Comparison of ENCODE assay signal across 17 cellular contexts in genomic region chr17:44499722-44500121, GRCh38. TPM values are rescaled to one million over a fixed set of nuclear protein-coding genes. Genes with fewer than 3 reads are reported as not detected.
DNase-seq lines count a peak whose midpoint lies in the region; ATAC-seq, FAIRE-seq and TF ChIP-seq lines count a peak whose summit lies in the region.
"Had no signal": no experiment of that assay in that cellular context is flagged by ENCODE, and none has a peak within 500 bp of the region (broad histone marks: within the 10 kb centered on the region; RNA-seq: fewer than 3 reads in every experiment).

No MANE protein-coding gene starts in this region.

- H3K9me3 ChIP-seq in Loucy (ENCODE audit: insufficient read depth, low read depth, low read length) (no peaks in the 10 kb centered on the region), endodermal cell (ENCODE audit: control insufficient read depth, low read length) (no peaks in the 10 kb centered on the region), parathyroid adenoma (ENCODE audit: control insufficient read depth, low read length) (no peaks in the 10 kb centered on the region), neuronal stem cell (replicated peaks in 1 of 2; ENCODE audit: control insufficient read depth in 2 of 2, insufficient read depth in 1 of 2, low read depth in 1 of 2, low read length in 2 of 2) (no peaks in the 10 kb centered on the region)
- H3K9me3 ChIP-seq: heart right ventricle, MG63 had no signal

- H3K27me3 ChIP-seq in Loucy (ENCODE audit: insufficient read depth, low read length, poor library complexity, severe bottlenecking) (no peaks in the 10 kb centered on the region), endodermal cell (ENCODE audit: control insufficient read depth, insufficient read depth, low read length, poor library complexity, severe bottlenecking) (no peaks in the 10 kb centered on the region), parathyroid adenoma (ENCODE audit: control insufficient read depth, insufficient read depth, low read length) (no peaks in the 10 kb centered on the region), neuronal stem cell (ENCODE audit: control insufficient read depth in 3 of 3, insufficient read depth in 3 of 3, low read depth in 1 of 3, low read length in 3 of 3) (no peaks in the 10 kb centered on the region)
- H3K27me3 ChIP-seq: heart right ventricle, MG63 had no signal

- H3K27ac ChIP-seq in endodermal cell (ENCODE audit: low read depth, low read length) (no peak overlapping the region), parathyroid adenoma (no peak overlapping the region), neuronal stem cell (replicated peaks; ENCODE audit: low read length) (no peak overlapping the region)
- H3K27ac ChIP-seq: heart right ventricle had no signal

- H3K23ac ChIP-seq in neuronal stem cell (ENCODE audit: low read depth, low read length, poor library complexity) = no peak overlapping the region

- no peaks in the 10 kb centered on the region for H3K36me3 Mint-ChIP-seq in endodermal cell (ENCODE audit: low read depth)

- peaks cover 2% of the 10 kb centered on the region for H3K79me1 ChIP-seq in neuronal stem cell (ENCODE audit: low read depth, low read length)

- no peaks in the 10 kb centered on the region for H3K9me3 Mint-ChIP-seq in endodermal cell
- H3K9me3 Mint-ChIP-seq: activated CD4-positive, alpha-beta T cell treated with anti-CD3 and anti-CD28 coated beads, Interleukin-2, amount 10 ng/mL, durations not matched to agents 24 days and 14 days; activated T-cell treated with anti-CD3 and anti-CD28 coated beads, Interleukin-2, amount 50 U/mL, for 4 hours had no signal

- no peak overlapping the region for H3K4me3 Mint-ChIP-seq in endodermal cell
- H3K4me3 Mint-ChIP-seq: activated CD4-positive, alpha-beta T cell treated with anti-CD3 and anti-CD28 coated beads, Interleukin-2, amount 10 ng/mL, durations not matched to agents 24 days and 14 days had no signal

- H3F3A ChIP-seq in Loucy (ENCODE audit: low read depth) = peaks cover 3% of the 10 kb centered on the region; the same call in 1 of the 2 replicates

- ATAC-seq in HG03460 (IDR thresholded peaks at IDR 0.05; ENCODE audit: unreplicated experiment) = no peak
- no peak for ATAC-seq in GM19455 (IDR thresholded peaks at IDR 0.05; ENCODE audit: unreplicated experiment)
- ATAC-seq: activated T-cell treated with anti-CD3 and anti-CD28 coated beads, Interleukin-2, amount 50 U/mL, for 4 hours; heart right ventricle had no signal

- WGBS in endodermal cell (ENCODE audit: insufficient coverage in 1 of 2, insufficient read length in 1 of 2), 2 experiments = 96 to 100% methylated on average over 1 of the region's 1 CpG
- WGBS in neuronal stem cell (ENCODE audit: extremely low coverage in 2 of 2, insufficient read length in 2 of 2, insufficient replicate concordance in 1 of 2), 2 donors = no CpG with 5 or more reads among the region's 1 CpG

- H4K91ac ChIP-seq in neuronal stem cell (ENCODE audit: low read depth, low read length, poor library complexity) = no peak overlapping the region

- H3K27ac Mint-ChIP-seq in endodermal cell = no peak overlapping the region
- H3K27ac Mint-ChIP-seq: activated CD4-positive, alpha-beta T cell treated with anti-CD3 and anti-CD28 coated beads, Interleukin-2, amount 10 ng/mL, durations not matched to agents 24 days and 14 days had no signal

- no peak overlapping the region for H3K4ac ChIP-seq in neuronal stem cell (ENCODE audit: low read length)

- peaks cover 11% of the 10 kb centered on the region for H3K4me1 Mint-ChIP-seq in endodermal cell

- H2AFZ ChIP-seq in Loucy (ENCODE audit: low read length) = no peak overlapping the region
- H2AFZ ChIP-seq in parathyroid adenoma = no peak overlapping the region
- H2AFZ ChIP-seq in neuronal stem cell (ENCODE audit: low read length) = no peak overlapping the region

- no peak overlapping the region for H2BK5ac ChIP-seq in neuronal stem cell (ENCODE audit: low read length)

- no peak overlapping the region for H2BK12ac ChIP-seq in neuronal stem cell (ENCODE audit: low read length)

- peak; percentile 27 for FAIRE-seq in G401.6 (lab: Jason Lieb, UNC)

- H3K27me3 Mint-ChIP-seq in endodermal cell (ENCODE audit: insufficient read depth) = no peaks in the 10 kb centered on the region
- H3K27me3 Mint-ChIP-seq: activated CD4-positive, alpha-beta T cell treated with anti-CD3 and anti-CD28 coated beads, Interleukin-2, amount 10 ng/mL, durations not matched to agents 24 days and 14 days had no signal

- H3K4me3 ChIP-seq in Loucy (ENCODE audit: low read length, poor library complexity, severe bottlenecking) (peak overlapping the region; percentile 96), endodermal cell (ENCODE audit: low read length) (peak overlapping the region; percentile 96), parathyroid adenoma (ENCODE audit: low read depth, low read length) (no peak overlapping the region), neuronal stem cell (ENCODE audit: low read length in 2 of 2) (no peak overlapping the region)
- H3K4me3 ChIP-seq: heart right ventricle, MG63 had no signal

- no peaks in the 10 kb centered on the region for H3K9me2 ChIP-seq in Loucy (replicated peaks; ENCODE audit: low read depth, low read length)

- H2BK15ac ChIP-seq in neuronal stem cell (ENCODE audit: low read length) = no peak overlapping the region

- peaks cover 45% of the 10 kb centered on the region for H3K4me1 ChIP-seq in Loucy (ENCODE audit: insufficient read depth, low read length, poor library complexity, severe bottlenecking)
- peaks cover 4% of the 10 kb centered on the region for H3K4me1 ChIP-seq in endodermal cell (ENCODE audit: control insufficient read depth, insufficient read depth, low read length)
- peaks cover 5% of the 10 kb centered on the region for H3K4me1 ChIP-seq in parathyroid adenoma
- H3K4me1 ChIP-seq in neuronal stem cell (ENCODE audit: control insufficient read depth in 2 of 2, insufficient read depth in 1 of 2, low read depth in 1 of 2, low read length in 2 of 2) = peaks cover 0 to 4% of the 10 kb centered on the region in 2 donors

- no peak overlapping the region for H3K14ac ChIP-seq in neuronal stem cell (ENCODE audit: low read length)

- no peak overlapping the region for H2BK120ac ChIP-seq in neuronal stem cell (ENCODE audit: low read depth, low read length)

- H3K79me2 ChIP-seq in Loucy (ENCODE audit: insufficient read depth, low read length) (peaks cover 84% of the 10 kb centered on the region), parathyroid adenoma (peaks cover 58% of the 10 kb centered on the region)

- TF ChIP-seq CTCF in Loucy (conservative IDR thresholded peaks at IDR 0.05; ENCODE audit: low read length) (no peak), endodermal cell (conservative IDR thresholded peaks at IDR 0.05) (no peak), parathyroid adenoma (IDR thresholded peaks at IDR 0.05) (no peak)

- no peak overlapping the region for H2AK5ac ChIP-seq in neuronal stem cell (ENCODE audit: low read depth, low read length)

- DNase-seq in endodermal cell = no peak
- DNase-seq in neuronal stem cell (ENCODE audit: low spot score) = no peak
- DNase-seq: activated CD4-positive, alpha-beta T cell treated with anti-CD3 and anti-CD28 coated beads, Interleukin-2, amount 10 ng/mL, durations not matched to agents 24 days and 14 days; activated T-cell treated with anti-CD3 and anti-CD28 coated beads, Interleukin-2, amount 50 U/mL, for 4 hours; amniotic stem cell; heart right ventricle; MG63; NCI-H2029; NCI-H748 treated with DMSO at 0.1 percent for 48 hours; RPMI8226; substantia nigra; T-helper 2 cell had no signal

- H3K36me3 ChIP-seq in Loucy (ENCODE audit: insufficient read depth, low read length) (no peaks in the 10 kb centered on the region), endodermal cell (ENCODE audit: control insufficient read depth, insufficient read depth, low read length) (peaks cover 5% of the 10 kb centered on the region), parathyroid adenoma (ENCODE audit: control insufficient read depth, insufficient read depth, low read length) (no peaks in the 10 kb centered on the region), neuronal stem cell (replicated peaks in 1 of 2; ENCODE audit: control insufficient read depth in 2 of 2, insufficient read depth in 2 of 2, low read length in 2 of 2) (peaks cover 0 to 21% of the 10 kb centered on the region in 2 donors)
- H3K36me3 ChIP-seq: heart right ventricle had no signal

- peaks cover 76% of the 10 kb centered on the region for H4K20me1 ChIP-seq in Loucy (ENCODE audit: insufficient read depth, low read length, poor library complexity, severe bottlenecking)

- H3K9ac ChIP-seq in Loucy (ENCODE audit: low read depth, low read length, poor library complexity, severe bottlenecking) (peak overlapping the region; percentile 93), endodermal cell (ENCODE audit: extremely low read depth, low read length, poor library complexity, severe bottlenecking) (no peak overlapping the region), parathyroid adenoma (no peak overlapping the region), neuronal stem cell (ENCODE audit: low read depth, low read length, poor library complexity) (no peak overlapping the region)

- H4K8ac ChIP-seq in neuronal stem cell (ENCODE audit: low read depth, low read length) = no peak overlapping the region

- H3K18ac ChIP-seq in neuronal stem cell (ENCODE audit: low read length) = no peak overlapping the region

- H3K4me2 ChIP-seq in Loucy (ENCODE audit: low read depth, low read length, poor library complexity, severe bottlenecking) (peak overlapping the region; percentile 96), parathyroid adenoma (ENCODE audit: low read length) (peak overlapping the region; percentile 7), neuronal stem cell (ENCODE audit: insufficient read depth, low read length, poor library complexity, severe bottlenecking) (no peak overlapping the region)

RNA-seq across cellular contexts. Expression of gene GPATCH8, which starts 3.5 kb away (rescaled TPM):
- total RNA-seq in endodermal cell = 10 to 100 TPM; 49.9 to 55.2 TPM
- 33.0 TPM for polyA plus RNA-seq in endodermal cell (2013, experiment 1 of 2)
- 31.2 TPM for polyA plus RNA-seq in endodermal cell (2013, experiment 2 of 2)
- 22.8 TPM for polyA plus RNA-seq in neuronal stem cell (2013, experiment 1 of 2)
- polyA plus RNA-seq in neuronal stem cell (2013, experiment 2 of 2) = 23.3 TPM

RNA-seq across cellular contexts. Expression of gene FZD2, which starts 57.6 kb away (rescaled TPM):
- total RNA-seq in endodermal cell = 10 to 100 TPM; 20.6 to 21.9 TPM
- 65.2 TPM for polyA plus RNA-seq in endodermal cell (2013, experiment 1 of 2)
- 64.6 TPM for polyA plus RNA-seq in endodermal cell (2013, experiment 2 of 2)
- 181 TPM for polyA plus RNA-seq in neuronal stem cell (2013, experiment 1 of 2)
- 177 TPM for polyA plus RNA-seq in neuronal stem cell (2013, experiment 2 of 2)
- total RNA-seq: activated CD4-positive, alpha-beta T cell treated with anti-CD3 and anti-CD28 coated beads, Interleukin-2, amount 10 ng/mL, durations not matched to agents 24 days and 14 days had no signal

Comparison
In these comparisons a context has a peak if more than half of its experiments do, and no peak if none do; other contexts are left out.
1. H3K4me3 ChIP-seq: peak in Loucy (single experiment) and endodermal cell (single experiment); none in parathyroid adenoma (single experiment) and neuronal stem cell (0 of 2).